ENCODE assay signal across 24 cellular contexts in genomic region chr2:66169076-66169475, GRCh38.
"Had no signal": no experiment of that assay in that cellular context is flagged by ENCODE, and none has a peak within 500 bp of the region (broad histone marks: within the 10 kb centered on the region; RNA-seq: fewer than 3 reads in every experiment).

No MANE protein-coding gene starts in this region.

- DNase-seq: stimulated activated CD4-positive, alpha-beta T cell treated with anti-CD3 and anti-CD28 coated beads, Interleukin-2, amount 100 ng/mL, for 48 hours; stimulated activated CD4-positive, alpha-beta T cell treated with anti-CD3 and anti-CD28 coated beads, Interleukin-4, amount 100 ng/mL, for 1 hour; stimulated activated CD4-positive, alpha-beta T cell treated with anti-CD3 and anti-CD28 coated beads, Interleukin-4, amount 100 ng/mL, for 24 hours; stimulated activated CD4-positive, alpha-beta T cell treated with anti-CD3 and anti-CD28 coated beads, Interleukin-4, amount 100 ng/mL, for 4 hours; stimulated activated CD8-positive, alpha-beta memory T cell treated with anti-CD3 and anti-CD28 coated beads, Interleukin-4, amount 100 ng/mL, for 48 hours; stimulated activated naive B cell treated with anti-CD40 and anti-IgM and Interleukin-4, amounts not matched to agents 10 μg/mL and 1 μg/mL and 100 μg/mL, for 72 hours; stimulated activated naive CD4-positive, alpha-beta T cell; stimulated activated naive CD4-positive, alpha-beta T cell treated with Interleukin-2 at 50 U/mL for 16 hours; stimulated activated naive CD8-positive, alpha-beta T cell treated with anti-CD3 and anti-CD28 coated beads, Interleukin-15, amount 100 ng/mL, for 72 hours; stimulated activated naive CD8-positive, alpha-beta T cell treated with anti-CD3 and anti-CD28 coated beads, Interleukin-15, Interleukin-2, amounts not matched to agents 100 U/mL and 50 U/mL, for 24 hours; stomach; substantia nigra; testis; thyroid gland; tibial artery; transverse colon; trophoblast cell; upper lobe of left lung; upper lobe of right lung; uterus had no signal

- H3K4me3 ChIP-seq: stomach, suprapubic skin, testis, thoracic aorta, thyroid gland, tibial artery, tibial nerve, transverse colon, upper lobe of left lung, upper lobe of right lung, uterus, vagina had no signal
